Comparison of ENCODE assay signal across 10 cellular contexts in the genomic region with DNA sequence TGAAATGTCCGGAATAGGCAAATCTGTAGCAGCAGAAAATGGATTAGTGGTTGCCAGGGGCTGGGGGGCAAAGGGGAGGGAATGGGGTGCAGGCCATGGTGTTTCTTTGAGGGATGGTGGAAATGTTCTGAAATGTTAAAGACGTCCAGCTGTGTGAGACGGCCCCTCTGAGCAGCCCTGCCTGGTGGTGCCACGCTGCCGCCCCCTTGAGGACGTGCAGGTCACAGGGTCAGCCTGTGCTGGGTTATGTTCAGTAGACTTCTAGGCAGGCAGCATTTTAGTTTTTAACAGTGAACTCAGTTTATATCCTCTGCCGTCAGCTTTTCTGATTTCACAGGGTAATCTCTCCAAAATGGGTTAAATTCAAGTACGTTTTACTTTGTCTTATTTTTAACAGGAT. TPM values are rescaled to one million over a fixed set of nuclear protein-coding genes. Genes with fewer than 3 reads are reported as not detected.
A peak's percentile ranks its signal among the peaks of the same experiment; 100 is the strongest.
DNase-seq lines count a peak whose midpoint lies in the region; ATAC-seq and TF ChIP-seq lines count a peak whose summit lies in the region.
"Had no signal": no experiment of that assay in that cellular context is flagged by ENCODE, and none has a peak within 500 bp of the region (broad histone marks: within the 10 kb centered on the region; RNA-seq: fewer than 3 reads in every experiment).

No MANE protein-coding gene starts in this region.

- H3K4me3 ChIP-seq in tibial nerve: no peak overlapping the region

- no peak for TF ChIP-seq POLR2A in tibial nerve (IDR thresholded peaks at IDR 0.05)

- no peak for TF ChIP-seq CTCF in tibial nerve (IDR thresholded peaks at IDR 0.05)

- peaks cover 0 to 26% (median 5%) of the 10 kb centered on the region in 4 donors for H3K4me1 ChIP-seq in tibial nerve

- peak; percentile 80 for DNase-seq in activated effector memory CD4-positive, alpha-beta T cell treated with anti-CD3 and anti-CD28 coated beads, Interleukin-2, amount 50 U/mL, for 16 hours
- no peak for DNase-seq in activated effector memory CD4-positive, alpha-beta T cell treated with Interleukin-2 at 50 U/mL for 16 hours
- DNase-seq in UCSD-AML1 (lab: John Stamatoyannopoulos, UW; ENCODE audit: unreplicated experiment) (peak; percentile 37), NCI-H187 treated with DMSO at 0.1 percent for 48 hours (lab: John Stamatoyannopoulos, UW) (no peak), tibial nerve (ENCODE audit: low spot score in 2 of 2) (no peak)
- DNase-seq in stimulated activated naive CD8-positive, alpha-beta T cell treated with anti-CD3 and anti-CD28 coated beads, Interleukin-15, Interleukin-2, amounts not matched to agents 100 U/mL and 50 U/mL, for 24 hours: peak; percentile 76
- DNase-seq: right lobe of liver had no signal

- H3K36me3 ChIP-seq in tibial nerve: peaks cover 0 to 95% (median 0%) of the 10 kb centered on the region in 3 donors

- H3K9me3 ChIP-seq in tibial nerve: no peaks in the 10 kb centered on the region
- H3K9me3 ChIP-seq: right lobe of liver had no signal

- whole genome bisulfite sequencing in tibial nerve, 2 donors: 43 to 49% methylated on average over 8 of the region's 8 CpGs

- ATAC-seq in esophagus mucosa (peak; percentile 36), HG03108 (IDR thresholded peaks at IDR 0.05; ENCODE audit: unreplicated experiment) (no peak)
- ATAC-seq in stimulated activated naive CD8-positive, alpha-beta T cell treated with anti-CD3 and anti-CD28 coated beads, Interleukin-15, Interleukin-2, amounts not matched to agents 100 U/mL and 50 U/mL, for 24 hours: peak; percentile 52

- no peaks in the 10 kb centered on the region for H3K27me3 ChIP-seq in tibial nerve
- H3K27me3 ChIP-seq: right lobe of liver had no signal

- H3K27ac ChIP-seq in tibial nerve: peak overlapping the region in 1 of 4 donors; percentile 27

- TF ChIP-seq EP300 in tibial nerve (IDR thresholded peaks at IDR 0.05): no peak

RNA-seq across cellular contexts. Expression of a gene that starts 9.4 kb away (rescaled TPM):
- total RNA-seq in esophagus mucosa (19.8 TPM), tibial nerve (10 to 100 TPM; 40.8 to 66.3 (median 60.1) TPM)

RNA-seq across cellular contexts. Expression of a gene that starts 58.8 kb away (rescaled TPM):
- total RNA-seq in esophagus mucosa: 0.48 TPM
- total RNA-seq in tibial nerve: 100 to 1,000 TPM in 2 of 4 donors, 10 to 100 TPM in 2; 82.9 to 142 (median 115) TPM
- total RNA-seq: NCI-H460 had no signal

Comparison
In these comparisons a context has a peak if more than half of its experiments do, and no peak if none do; other contexts are left out.
1. DNase-seq: peak in activated effector memory CD4-positive, alpha-beta T cell treated with anti-CD3 and anti-CD28 coated beads, Interleukin-2, amount 50 U/mL, for 16 hours (single experiment), UCSD-AML1 (single experiment) and stimulated activated naive CD8-positive, alpha-beta T cell treated with anti-CD3 and anti-CD28 coated beads, Interleukin-15, Interleukin-2, amounts not matched to agents 100 U/mL and 50 U/mL, for 24 hours (single experiment); none in activated effector memory CD4-positive, alpha-beta T cell treated with Interleukin-2 at 50 U/mL for 16 hours (single experiment), NCI-H187 treated with DMSO at 0.1 percent for 48 hours (single experiment) and tibial nerve (0 of 2).
2. RNA of a gene that starts 58.8 kb away (total RNA-seq): 82.9 to 142 TPM in tibial nerve; 0.48 TPM in esophagus mucosa (single experiment); every median in the first group is over 10 times any median in the second.